Comparison of ENCODE assay signal across 23 cellular contexts in genomic region chr1:94745742-94746141, GRCh38.
"Had no signal": no experiment of that assay in that cellular context is flagged by ENCODE, and none has a peak within 500 bp of the region (broad histone marks: within the 10 kb centered on the region; RNA-seq: fewer than 3 reads in every experiment).

No MANE protein-coding gene starts in this region.

- H3K36me3 ChIP-seq: adrenal gland, cardiac muscle cell, ovary, prostate gland, tibial artery had no signal

- H3K27me3 ChIP-seq: adrenal gland, cardiac muscle cell, ovary, tibial artery had no signal

- H3K27ac ChIP-seq: cardiac muscle cell, epithelial cell of prostate, ovary, skin epidermis had no signal

- H3K9me3 ChIP-seq: adrenal gland, ovary, prostate gland had no signal

- ATAC-seq: stimulated activated memory B cell treated with anti-CD40 and anti-IgM and Interleukin-4, amounts not matched to agents 10 μg/mL and 1 μg/mL and 100 μg/mL, for 72 hours; stimulated activated naive CD8-positive, alpha-beta T cell treated with anti-CD3 and anti-CD28 coated beads, Interleukin-15, amount 100 ng/mL, for 72 hours had no signal

- H3K4me3 ChIP-seq: adrenal gland, cardiac muscle cell, ovary, prostate gland, skin epidermis, tibial artery had no signal

- DNase-seq: activated CD4-positive, alpha-beta T cell treated with anti-CD3 and anti-CD28 coated beads for 4 hours; activated CD4-positive, alpha-beta T cell treated with anti-CD3 and anti-CD28 coated beads, Interleukin-2, amount 50 U/mL, for 48 hours; activated CD8-positive, alpha-beta memory T cell treated with anti-CD3 and anti-CD28 coated beads for 24 hours; activated effector memory CD4-positive, alpha-beta T cell treated with anti-CD3 and anti-CD28 coated beads, Interleukin-2, amount 50 U/mL, for 16 hours; activated naive CD4-positive, alpha-beta T cell treated with anti-CD3 and anti-CD28 coated beads for 36 hours; activated naive CD8-positive, alpha-beta T cell treated with anti-CD3 and anti-CD28 coated beads for 36 hours; activated T-cell treated with anti-CD3 and anti-CD28 coated beads, Interleukin-2, amount 50 U/mL, for 1 hour; adrenal gland; aorta; glutamatergic neuron; mammary epithelial cell; naive B cell; nephron progenitor cell; ovary; retina; stimulated activated CD4-positive, alpha-beta T cell treated with anti-CD3 and anti-CD28 coated beads, Interleukin-4, amount 100 ng/mL, for 24 hours; stimulated activated naive CD8-positive, alpha-beta T cell treated with anti-CD3 and anti-CD28 coated beads, Interleukin-15, amount 100 ng/mL, for 72 hours; tibial artery had no signal
